Comparison of ENCODE assay signal across 9 cellular contexts in genomic region chr7:20021834-20022233, GRCh38.
DNase-seq lines count a peak whose midpoint lies in the region; ATAC-seq and TF ChIP-seq lines count a peak whose summit lies in the region.
"Had no signal": no experiment of that assay in that cellular context is flagged by ENCODE, and none has a peak within 500 bp of the region (broad histone marks: within the 10 kb centered on the region; RNA-seq: fewer than 3 reads in every experiment).

No MANE protein-coding gene starts in this region.

- DNase-seq in GM23248 (peak; percentile 4), epithelial cell of proximal tubule (ENCODE audit: low read depth) (peak; percentile 35), cortex of kidney (lab: John Stamatoyannopoulos, UW) (no peak), suprapubic skin (ENCODE audit: low spot score in 2 of 2) (no peak), ureter (ENCODE audit: low spot score) (no peak), KG1 (lab: John Stamatoyannopoulos, UW) (no peak)
- DNase-seq: DMS53 had no signal

- no peaks in the 10 kb centered on the region for H3K9me2 ChIP-seq in GM23248 (ENCODE audit: insufficient read depth)

- no peaks in the 10 kb centered on the region for H3K36me3 ChIP-seq in GM23248 (ENCODE audit: low read depth)
- no peaks in the 10 kb centered on the region for H3K36me3 ChIP-seq in suprapubic skin

- ATAC-seq in GM18858 (IDR thresholded peaks at IDR 0.05; ENCODE audit: unreplicated experiment): peak; percentile 76
- peak; percentile 75 for ATAC-seq in HG03442 (IDR thresholded peaks at IDR 0.05; ENCODE audit: unreplicated experiment)

- H3K27me3 ChIP-seq in GM23248 (replicated peaks; ENCODE audit: insufficient read depth): no peaks in the 10 kb centered on the region
- H3K27me3 ChIP-seq in suprapubic skin: no peaks in the 10 kb centered on the region

- no peaks in the 10 kb centered on the region for H3K79me2 ChIP-seq in GM23248 (ENCODE audit: insufficient read depth)

- in situ Hi-C loops in GM23248 (cut with MboI): no loop called here

- TF ChIP-seq EP300 in suprapubic skin (IDR thresholded peaks at IDR 0.05): no peak

- H4K20me1 ChIP-seq in GM23248 (ENCODE audit: insufficient read depth): no peaks in the 10 kb centered on the region

- no peaks in the 10 kb centered on the region for H3K9me3 ChIP-seq in GM23248 (ENCODE audit: low read depth)
- no peaks in the 10 kb centered on the region for H3K9me3 ChIP-seq in suprapubic skin

- WGBS in GM23248 (ENCODE audit: low coverage in 1 of 2, low lambda C conversion rate in 2 of 2, missing lambda C conversion rate in 2 of 2), 2 experiments: 9 to 16% methylated on average over 1 of the region's 1 CpG
- WGBS in suprapubic skin: 9% methylated on average over 1 of the region's 1 CpG

- no peak overlapping the region for H3K9ac ChIP-seq in GM23248

- H3K4me1 ChIP-seq in GM23248 (ENCODE audit: insufficient read depth) (peaks cover 7% of the 10 kb centered on the region; the same call in 1 of the 2 replicates), suprapubic skin (no peaks in the 10 kb centered on the region)

- H3F3A ChIP-seq in GM23248 (ENCODE audit: insufficient read depth): no peaks in the 10 kb centered on the region; the same call in 1 of the 2 replicates

- TF ChIP-seq POLR2A in suprapubic skin (IDR thresholded peaks at IDR 0.05): no peak

- no peak overlapping the region for H3K4me2 ChIP-seq in GM23248 (ENCODE audit: unreplicated experiment)

- H3K27ac ChIP-seq in GM23248 (no peak overlapping the region), suprapubic skin (no peak overlapping the region)

- TF ChIP-seq CTCF in epithelial cell of proximal tubule (conservative IDR thresholded peaks at IDR 0.05; ENCODE audit: low read depth, low read length) (no peak), suprapubic skin (IDR thresholded peaks at IDR 0.05) (no peak)

- H2AFZ ChIP-seq in GM23248: no peak overlapping the region

- no peak overlapping the region for H3K4me3 ChIP-seq in GM23248
- H3K4me3 ChIP-seq in epithelial cell of proximal tubule (ENCODE audit: low read depth, low read length): no peak overlapping the region
- no peak overlapping the region for H3K4me3 ChIP-seq in suprapubic skin

Comparison
In these comparisons a context has a peak if more than half of its experiments do, and no peak if none do; other contexts are left out.
1. DNase-seq: peak in GM23248 (single experiment) and epithelial cell of proximal tubule (single experiment); none in cortex of kidney (single experiment), suprapubic skin (0 of 2), ureter (single experiment) and KG1 (single experiment).